19 cellular contexts compared by ENCODE assay signal in genomic region chr7:142865766-142866165, GRCh38. TPM values are rescaled to one million over a fixed set of nuclear protein-coding genes. Genes with fewer than 3 reads are reported as not detected.
DNase-seq lines count a peak whose midpoint lies in the region; ATAC-seq, FAIRE-seq and TF ChIP-seq lines count a peak whose summit lies in the region.
"Had no signal": no experiment of that assay in that cellular context is flagged by ENCODE, and none has a peak within 500 bp of the region (broad histone marks: within the 10 kb centered on the region; RNA-seq: fewer than 3 reads in every experiment).

No MANE protein-coding gene starts in this region.

- no peak overlapping the region for H3K4me3 ChIP-seq in kidney (ENCODE audit: low read length in 2 of 2)
- H3K4me3 ChIP-seq: BLaER1 had no signal

- H3K27ac Mint-ChIP-seq in activated CD8-positive, alpha-beta memory T cell treated with anti-CD3 and anti-CD28 coated beads, Interleukin-2, amount 10 ng/mL, durations not matched to agents 7 days and 5 days: no peak overlapping the region

- CTCF ChIA-PET in activated CD8-positive, alpha-beta memory T cell treated with anti-CD3 and anti-CD28 coated beads, Interleukin-2, amount 10 ng/mL, durations not matched to agents 7 days and 5 days (lab: Charles Lee): interaction anchor here (0.6 to 2.0 kb wide), 5 partner anchors 8 to 349 kb away, joined by 3 to 18 read pairs (median 4); partner anchors contain the start of gene EPHB6
- CTCF ChIA-PET in GM10248 (lab: Yijun Ruan, JAX): interaction anchor here (0.7 to 5.7 kb wide), 15 partner anchors 7 to 349 kb away, joined by 3 to 28 read pairs (median 5); partner anchors contain the start of gene EPHB6

- POLR2A ChIA-PET in GM10248 (lab: Yijun Ruan, JAX): no interaction called here

- no peak for FAIRE-seq in kidney (lab: Jason Lieb, UNC)
- FAIRE-seq: A204.1 had no signal

- no peaks in the 10 kb centered on the region for H3K36me3 Mint-ChIP-seq in activated CD8-positive, alpha-beta memory T cell treated with anti-CD3 and anti-CD28 coated beads, Interleukin-2, amount 10 ng/mL, durations not matched to agents 7 days and 5 days

- intact Hi-C loops in kidney (cut with DNase I): no loop called here

- no peaks in the 10 kb centered on the region for H3K27me3 Mint-ChIP-seq in activated CD8-positive, alpha-beta memory T cell treated with anti-CD3 and anti-CD28 coated beads, Interleukin-2, amount 10 ng/mL, durations not matched to agents 7 days and 5 days

- no peaks in the 10 kb centered on the region for H3K9me3 ChIP-seq in kidney (ENCODE audit: control insufficient read depth in 1 of 2, low read length in 2 of 2)
- H3K9me3 ChIP-seq: BLaER1 had no signal

- H3K4me3 Mint-ChIP-seq in activated CD8-positive, alpha-beta memory T cell treated with anti-CD3 and anti-CD28 coated beads, Interleukin-2, amount 10 ng/mL, durations not matched to agents 7 days and 5 days: no peak overlapping the region
- H3K4me3 Mint-ChIP-seq: CD8-positive, alpha-beta T cell had no signal

- H3K27ac ChIP-seq in VCaP: peak overlapping the region; percentile 34; the same call in 1 of the 2 replicates
- H3K27ac ChIP-seq in kidney (ENCODE audit: low read depth in 2 of 2, low read length in 2 of 2): no peak overlapping the region
- H3K27ac ChIP-seq: BLaER1, HL-60, KMS-11 had no signal

- H3K36me3 ChIP-seq in kidney (ENCODE audit: control insufficient read depth in 1 of 2, insufficient read depth in 2 of 2, low read length in 2 of 2): no peaks in the 10 kb centered on the region

- no peaks in the 10 kb centered on the region for H3K4me1 ChIP-seq in kidney (ENCODE audit: control insufficient read depth in 1 of 2, insufficient read depth in 1 of 2, low read depth in 1 of 2, low read length in 2 of 2)

- H3K9ac ChIP-seq in kidney (ENCODE audit: low read length in 2 of 2): no peak overlapping the region
- H3K9ac ChIP-seq: BLaER1, KMS-11 had no signal

- peak; percentile 26 for DNase-seq in activated CD8-positive, alpha-beta memory T cell treated with anti-CD3 and anti-CD28 coated beads, Interleukin-2, amount 10 ng/mL, durations not matched to agents 7 days and 5 days
- no peak for DNase-seq in activated CD8-positive, alpha-beta memory T cell treated with anti-CD3 and anti-CD28 coated beads, Interleukin-2, amount 50 U/mL, for 48 hours
- DNase-seq in kidney (peak; percentile 73), GDM1 (lab: John Stamatoyannopoulos, UW) (no peak), GM10248 (ENCODE audit: extremely low spot score) (no peak), T-helper 2 cell (no peak)
- DNase-seq: CD8-positive, alpha-beta T cell; HCEC 1CT; NCI-H1417 treated with DMSO at 0.1 percent for 48 hours; NCI-H524 treated with DMSO at 0.1 percent for 48 hours; SHP77 treated with DMSO at 0.1 percent for 48 hours had no signal

- H3K4me1 Mint-ChIP-seq in activated CD8-positive, alpha-beta memory T cell treated with anti-CD3 and anti-CD28 coated beads, Interleukin-2, amount 10 ng/mL, durations not matched to agents 7 days and 5 days: no peaks in the 10 kb centered on the region

- TF ChIP-seq CTCF in VCaP (conservative IDR thresholded peaks at IDR 0.05): no peak
- TF ChIP-seq CTCF in kidney (IDR thresholded peaks at IDR 0.05; ENCODE audit: borderline replicate concordance, extremely low read depth, insufficient read depth): no peak
- no peak for TF ChIP-seq CTCF in GM10248 (IDR thresholded peaks at IDR 0.05; ENCODE audit: control extremely low read depth, extremely low read depth, low read depth, missing control alignments)

- H3K9me3 Mint-ChIP-seq in activated CD8-positive, alpha-beta memory T cell treated with anti-CD3 and anti-CD28 coated beads, Interleukin-2, amount 10 ng/mL, durations not matched to agents 7 days and 5 days (ENCODE audit: low read depth): no peaks in the 10 kb centered on the region
- H3K9me3 Mint-ChIP-seq: CD8-positive, alpha-beta T cell had no signal

- no peak for ATAC-seq in activated CD8-positive, alpha-beta memory T cell treated with anti-CD3 and anti-CD28 coated beads, Interleukin-2, amount 10 ng/mL, durations not matched to agents 7 days and 5 days
- ATAC-seq: CD8-positive, alpha-beta T cell had no signal

RNA-seq across cellular contexts. Expression of gene EPHB6, which starts 10.9 kb away (rescaled TPM):
- 1 to 10 TPM; 5.1 to 7.5 TPM for total RNA-seq in activated CD8-positive, alpha-beta memory T cell treated with anti-CD3 and anti-CD28 coated beads, Interleukin-2, amount 10 ng/mL, durations not matched to agents 7 days and 5 days
- total RNA-seq in kidney: 17.4 TPM
- polyA plus RNA-seq in kidney (ENCODE audit: insufficient read depth, low read depth, low replicate concordance): 10.4 TPM
- total RNA-seq: M059J, RPMI7951 had no signal

RNA-seq across cellular contexts. Expression of gene TRPV6, which starts 19.8 kb away (rescaled TPM):
- total RNA-seq in activated CD8-positive, alpha-beta memory T cell treated with anti-CD3 and anti-CD28 coated beads, Interleukin-2, amount 10 ng/mL, durations not matched to agents 7 days and 5 days: not detected
- 4.4 TPM for total RNA-seq in kidney
- 5.5 TPM for polyA plus RNA-seq in kidney (ENCODE audit: insufficient read depth, low read depth, low replicate concordance)
- total RNA-seq: CD8-positive, alpha-beta T cell; HT1080; M059J; RPMI7951 had no signal

Comparison
In these comparisons a context has a peak if more than half of its experiments do, and no peak if none do; other contexts are left out.
1. DNase-seq: peak in activated CD8-positive, alpha-beta memory T cell treated with anti-CD3 and anti-CD28 coated beads, Interleukin-2, amount 10 ng/mL, durations not matched to agents 7 days and 5 days (single experiment) and kidney (single experiment); none in activated CD8-positive, alpha-beta memory T cell treated with anti-CD3 and anti-CD28 coated beads, Interleukin-2, amount 50 U/mL, for 48 hours (single experiment), GDM1 (single experiment), GM10248 (single experiment) and T-helper 2 cell (0 of 5).